In the genomic region with DNA sequence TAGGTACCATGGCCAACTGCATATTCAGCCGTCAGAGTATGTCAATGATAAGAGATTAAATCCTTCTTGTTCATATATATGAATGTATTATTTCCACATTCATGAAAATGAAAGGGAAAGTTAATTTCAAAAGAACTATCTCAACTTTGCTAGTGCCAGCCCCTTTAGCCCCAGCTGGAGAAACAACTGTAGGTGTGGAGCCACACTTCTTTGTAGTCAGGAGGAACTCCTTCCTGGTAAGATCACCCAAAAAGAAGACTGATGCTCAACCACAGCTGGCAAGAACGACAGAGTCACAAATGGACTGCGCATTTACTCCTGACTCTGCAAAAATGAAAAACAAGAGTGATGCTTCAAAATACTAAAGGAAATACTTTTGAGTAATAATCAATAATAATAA, we compare ENCODE assay signal across 19 cellular contexts.
DNase-seq lines count a peak whose midpoint lies in the region; ATAC-seq and TF ChIP-seq lines count a peak whose summit lies in the region.
"Had no signal": no experiment of that assay in that cellular context is flagged by ENCODE, and none has a peak within 500 bp of the region (broad histone marks: within the 10 kb centered on the region; RNA-seq: fewer than 3 reads in every experiment).

No MANE protein-coding gene starts in this region.

- H3K36me3 ChIP-seq in left ventricle myocardium inferior, result no peaks in the 10 kb centered on the region
- no peaks in the 10 kb centered on the region for H3K36me3 ChIP-seq in heart left ventricle
- H3K36me3 ChIP-seq in body of pancreas (replicated peaks in 1 of 2; ENCODE audit: insufficient read depth in 1 of 2, low read depth in 2 of 2), result no peaks in the 10 kb centered on the region
- H3K36me3 ChIP-seq in spleen, result no peaks in the 10 kb centered on the region
- no peaks in the 10 kb centered on the region for H3K36me3 ChIP-seq in uterus
- H3K36me3 ChIP-seq: BE2C, HAP-1 had no signal

- H3K27ac ChIP-seq in left ventricle myocardium inferior (replicated peaks), result peak overlapping the region; percentile 74
- peak overlapping the region in 2 of 12 donors; percentile 57 to 62 for H3K27ac ChIP-seq in heart left ventricle
- H3K27ac ChIP-seq in body of pancreas, result peak overlapping the region in 3 of 4 donors; percentile 54 to 87 (median 85)
- peak overlapping the region in 5 of 8 donors; percentile 1 to 82 (median 75) for H3K27ac ChIP-seq in spleen
- H3K27ac ChIP-seq in uterus, result peak overlapping the region; percentile 74 to 83
- H3K27ac ChIP-seq: GM23248, HL-60 had no signal

- peaks cover 40% of the 10 kb centered on the region for H3K4me1 ChIP-seq in left ventricle myocardium inferior
- peaks cover 0 to 47% (median 36%) of the 10 kb centered on the region in 12 donors for H3K4me1 ChIP-seq in heart left ventricle
- H3K4me1 ChIP-seq in body of pancreas, result peaks cover 75% of the 10 kb centered on the region
- peaks cover 0 to 25% (median 10%) of the 10 kb centered on the region in 6 donors for H3K4me1 ChIP-seq in spleen
- peaks cover 5 to 10% of the 10 kb centered on the region in 2 donors for H3K4me1 ChIP-seq in uterus
- H3K4me1 ChIP-seq: HAP-1 had no signal

- TF ChIP-seq CTCF in left ventricle myocardium inferior (IDR thresholded peaks at IDR 0.05; ENCODE audit: borderline replicate concordance) (no peak), heart left ventricle (IDR thresholded peaks at IDR 0.05) (no peak), body of pancreas (IDR thresholded peaks at IDR 0.05) (no peak), spleen (IDR thresholded peaks at IDR 0.05 in 8 of 11, conservative IDR thresholded peaks at IDR 0.05 in 3 of 11) (no peak), uterus (IDR thresholded peaks at IDR 0.05) (no peak)

- no peak for TF ChIP-seq POLR2A in heart left ventricle (IDR thresholded peaks at IDR 0.05)
- TF ChIP-seq POLR2A in body of pancreas (IDR thresholded peaks at IDR 0.05), result no peak
- no peak for TF ChIP-seq POLR2A in spleen (IDR thresholded peaks at IDR 0.05)
- TF ChIP-seq POLR2A in uterus (IDR thresholded peaks at IDR 0.05), result no peak

- DNase-seq in left ventricle myocardium inferior (no peak), heart left ventricle (no peak), body of pancreas (no peak), spleen (no peak), uterus (no peak), G401 (ENCODE audit: low spot score) (no peak)
- no peak for DNase-seq in activated effector memory CD4-positive, alpha-beta T cell treated with Interleukin-2 at 50 U/mL for 16 hours
- no peak for DNase-seq in activated naive CD4-positive, alpha-beta T cell treated with anti-CD3 and anti-CD28 coated beads, Interleukin-2, amount 50 U/mL, for 16 hours
- DNase-seq: ACHN; BE2C; C1 segment of cervical spinal cord; CD8-positive, alpha-beta memory T cell; COR-L47; DMS 273 treated with DMSO at 0.1 percent for 48 hours; DMS53; GDM1; GM23248 had no signal

- ATAC-seq in heart left ventricle (no peak), body of pancreas (no peak)

- H3K27me3 ChIP-seq in left ventricle myocardium inferior (ENCODE audit: low read depth) (no peaks in the 10 kb centered on the region), heart left ventricle (no peaks in the 10 kb centered on the region), body of pancreas (peaks cover 0 to 2% of the 10 kb centered on the region in 2 donors), spleen (replicated peaks in 1 of 7) (no peaks in the 10 kb centered on the region), uterus (no peaks in the 10 kb centered on the region)
- H3K27me3 ChIP-seq: BE2C had no signal

- H3K9me3 ChIP-seq in left ventricle myocardium inferior (replicated peaks), result no peaks in the 10 kb centered on the region
- H3K9me3 ChIP-seq in heart left ventricle, result no peaks in the 10 kb centered on the region
- no peaks in the 10 kb centered on the region for H3K9me3 ChIP-seq in body of pancreas
- H3K9me3 ChIP-seq in spleen, result no peaks in the 10 kb centered on the region
- no peaks in the 10 kb centered on the region for H3K9me3 ChIP-seq in uterus
- H3K9me3 ChIP-seq: BE2C, HAP-1 had no signal

- intact Hi-C loops in left ventricle myocardium inferior (cut with micrococcal nuclease), result no loop called here
- intact Hi-C loops in heart left ventricle (cut with DNase I), result loop anchor here in 1 of 10 donors (10.0 kb wide), 1 partner anchor 744 kb away; no protein-coding TSS in a partner anchor
- intact Hi-C loops in body of pancreas (cut with DNase I), result no loop called here
- intact Hi-C loops in spleen (cut with DNase I; ENCODE audit: low total_unique reads), result no loop called here
- intact Hi-C loops in uterus (cut with DNase I; ENCODE audit: low total_unique reads), result no loop called here

- in situ Hi-C loops in G401 (cut with HindIII; ENCODE audit: low sequenced_read_pairs), result no loop called here

- H3K4me3 ChIP-seq in left ventricle myocardium inferior (no peak overlapping the region), heart left ventricle (no peak overlapping the region), body of pancreas (no peak overlapping the region), spleen (no peak overlapping the region), uterus (no peak overlapping the region)
- H3K4me3 ChIP-seq: GM23248, HAP-1 had no signal

- 89 to 91% (median 90%) methylated on average over 3 of the region's 3 CpGs for WGBS in heart left ventricle, 4 donors
- WGBS in body of pancreas, 2 donors, result 71 to 81% methylated on average over 3 of the region's 3 CpGs
- 73 to 86% (median 79%) methylated on average over 3 of the region's 3 CpGs for WGBS in spleen, 5 donors
